Comparison of ENCODE assay signal across 6 cellular contexts in genomic region chrX:88863726-88864125, GRCh38.
"Had no signal": no experiment of that assay in that cellular context is flagged by ENCODE, and none has a peak within 500 bp of the region (broad histone marks: within the 10 kb centered on the region; RNA-seq: fewer than 3 reads in every experiment).

No MANE protein-coding gene starts in this region.

- ATAC-seq: K562 had no signal

- H3K4me3 Mint-ChIP-seq: H9 had no signal

- H3K27ac Mint-ChIP-seq: H9 had no signal

- H2AFZ ChIP-seq: GM23248 had no signal

- H3K4me1 Mint-ChIP-seq: H9 had no signal

- H3K27ac ChIP-seq: GM23248 had no signal

- H3K4me3 ChIP-seq: GM23248, K562 had no signal

- H3K9ac ChIP-seq: GM23248 had no signal

- DNase-seq: GM23248, GOT3, H9, HCEC 1CT, IMR-90 had no signal
